In the genomic region with DNA sequence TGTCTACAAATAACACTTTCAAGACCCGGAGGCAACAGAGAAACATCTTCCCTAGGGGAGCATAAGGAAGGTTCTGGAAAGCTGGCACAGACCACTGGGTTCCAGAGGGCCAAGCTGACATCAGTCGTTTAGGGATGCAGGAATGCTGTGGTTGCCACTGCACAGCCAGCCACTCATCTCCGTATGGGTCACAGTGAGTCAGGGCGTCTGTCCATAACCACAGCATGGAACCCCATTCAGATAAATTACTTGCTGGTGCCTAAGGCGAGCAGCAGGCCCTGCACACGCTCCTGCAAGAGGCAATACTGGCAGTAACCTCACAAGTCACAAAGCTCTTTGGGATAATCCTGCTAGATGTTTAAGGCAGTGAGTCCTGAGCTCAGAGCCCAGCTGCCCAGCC, we compare ENCODE assay signal across 15 cellular contexts.
A peak's percentile ranks its signal among the peaks of the same experiment; 100 is the strongest.
DNase-seq lines count a peak whose midpoint lies in the region; ATAC-seq, FAIRE-seq and TF ChIP-seq lines count a peak whose summit lies in the region.
"Had no signal": no experiment of that assay in that cellular context is flagged by ENCODE, and none has a peak within 500 bp of the region (broad histone marks: within the 10 kb centered on the region; RNA-seq: fewer than 3 reads in every experiment).

No MANE protein-coding gene starts in this region.

- no peak for ATAC-seq in HG02571 (IDR thresholded peaks at IDR 0.05; ENCODE audit: unreplicated experiment)
- ATAC-seq: heart right ventricle; lower lobe of right lung; stimulated activated naive CD8-positive, alpha-beta T cell treated with anti-CD3 and anti-CD28 coated beads, Interleukin-15, Interleukin-2, amounts not matched to agents 100 U/mL and 50 U/mL, for 24 hours had no signal

- TF ChIP-seq CTCF in RWPE1 (conservative IDR thresholded peaks at IDR 0.05; ENCODE audit: low read depth) (no peak), epithelial cell of proximal tubule (conservative IDR thresholded peaks at IDR 0.05; ENCODE audit: low read depth, low read length) (no peak)

- POLR2A ChIA-PET in RWPE1 (lab: Yijun Ruan, JAX; ENCODE audit: low non-redundant PET), result no interaction called here

- CTCF ChIA-PET in RWPE1 (lab: Yijun Ruan, JAX), result no interaction called here

- no peak for TF ChIP-seq POLR2A in H54 (IDR thresholded peaks at IDR 0.05; ENCODE audit: low read depth, low read length)

- DNase-seq in H54 (ENCODE audit: insufficient read length, low spot score) (peak; percentile 59), RWPE1 (ENCODE audit: low spot score) (peak; percentile 20), epithelial cell of proximal tubule (ENCODE audit: low read depth) (peak; percentile 37), renal cortical epithelial cell (ENCODE audit: low read depth) (peak; percentile 88), DMS 273 (lab: John Stamatoyannopoulos, UW; ENCODE audit: unreplicated experiment) (no peak), germinal center (ENCODE audit: low spot score) (no peak)
- DNase-seq in activated naive CD4-positive, alpha-beta T cell (lab: John Stamatoyannopoulos, UW), result no peak
- DNase-seq: activated effector memory CD4-positive, alpha-beta T cell treated with anti-CD3 and anti-CD28 coated beads, Interleukin-2, amount 50 U/mL, for 16 hours; DMS153; heart right ventricle; lower lobe of right lung; NCI-H510A; stimulated activated CD4-positive, alpha-beta T cell treated with anti-CD3 and anti-CD28 coated beads, Interleukin-2, amount 100 ng/mL, for 24 hours; stimulated activated naive CD8-positive, alpha-beta T cell treated with anti-CD3 and anti-CD28 coated beads, Interleukin-15, Interleukin-2, amounts not matched to agents 100 U/mL and 50 U/mL, for 24 hours had no signal

- no peak overlapping the region for H3K4me3 ChIP-seq in epithelial cell of proximal tubule (ENCODE audit: low read depth, low read length)
- H3K4me3 ChIP-seq: heart right ventricle, lower lobe of right lung had no signal

- FAIRE-seq in H54 (lab: Jason Lieb, UNC), result peak; percentile 77

- H3K27ac ChIP-seq in RWPE1, result no peak overlapping the region
- H3K27ac ChIP-seq: heart right ventricle, lower lobe of right lung had no signal

Comparison
In these comparisons a context has a peak if more than half of its experiments do, and no peak if none do; other contexts are left out.
1. DNase-seq: peak in H54 (single experiment), RWPE1 (single experiment), epithelial cell of proximal tubule (single experiment) and renal cortical epithelial cell (single experiment); none in DMS 273 (single experiment), germinal center (single experiment) and activated naive CD4-positive, alpha-beta T cell (0 of 4).